Comparison of ENCODE assay signal across 2 cellular contexts in genomic region chr9:78994476-78994875, GRCh38.
TF ChIP-seq lines count a peak whose summit lies in the region.

No MANE protein-coding gene starts in this region.

TF ChIP-seq in SK-N-SH, 30 proteins besides CTCF, POLR2A, EP300 and RAD21 (continued from another document):
- no peak for TF ChIP-seq ZBTB33 (IDR thresholded peaks at IDR 0.05; ENCODE audit: borderline replicate concordance, low read depth)
- no peak for TF ChIP-seq USF2 (IDR thresholded peaks at IDR 0.05; ENCODE audit: borderline replicate concordance, low read depth, low read length)
- no peak for TF ChIP-seq SIN3A (IDR thresholded peaks at IDR 0.05; ENCODE audit: borderline replicate concordance, low read depth, low read length)
- TF ChIP-seq FOSL2 (IDR thresholded peaks at IDR 0.05; ENCODE audit: borderline replicate concordance, low read depth) = no peak
- TF ChIP-seq FOXM1 (IDR thresholded peaks at IDR 0.05; ENCODE audit: low read depth) = no peak
- TF ChIP-seq JUND (IDR thresholded peaks at IDR 0.05) = no peak
- no peak for TF ChIP-seq NRF1 (IDR thresholded peaks at IDR 0.05; ENCODE audit: low read depth, low read length)
- TF ChIP-seq MEF2A (IDR thresholded peaks at IDR 0.05; ENCODE audit: borderline replicate concordance, low read depth) = no peak
- no peak for TF ChIP-seq POLR2AphosphoS5 (IDR thresholded peaks at IDR 0.05; ENCODE audit: low read depth, low read length)
- TF ChIP-seq MXI1 (IDR thresholded peaks at IDR 0.05; ENCODE audit: low read depth, low read length) = no peak

TF ChIP-seq in SK-N-SH treated with all-trans-retinoic acid at 6 μM for 48 hours, 23 proteins besides CTCF, POLR2A, EP300 and RAD21 (continued from another document):
- TF ChIP-seq PPARA (CRISPR knock-in tag; IDR thresholded peaks at IDR 0.05; ENCODE audit: borderline replicate concordance) (no peak), ZNF565 (CRISPR knock-in tag; conservative IDR thresholded peaks at IDR 0.05; ENCODE audit: low read depth) (no peak), PATZ1 (CRISPR knock-in tag; IDR thresholded peaks at IDR 0.05; ENCODE audit: borderline replicate concordance) (no peak), ISL1 (CRISPR knock-in tag; IDR thresholded peaks at IDR 0.05) (no peak), ZNF8 (CRISPR knock-in tag; IDR thresholded peaks at IDR 0.05) (no peak), SNAI2 (CRISPR knock-in tag; IDR thresholded peaks at IDR 0.05) (no peak), RARB (CRISPR knock-in tag; IDR thresholded peaks at IDR 0.05) (no peak), ZFP3 (CRISPR knock-in tag; IDR thresholded peaks at IDR 0.05) (no peak), ARNTL (CRISPR knock-in tag; IDR thresholded peaks at IDR 0.05; ENCODE audit: borderline replicate concordance, low read depth) (no peak), ZFP30 (CRISPR knock-in tag; IDR thresholded peaks at IDR 0.05) (no peak), CREB5 (CRISPR knock-in tag; IDR thresholded peaks at IDR 0.05; ENCODE audit: low read depth) (no peak), ZNF70 (CRISPR knock-in tag; IDR thresholded peaks at IDR 0.05) (no peak), BACH2 (CRISPR knock-in tag; IDR thresholded peaks at IDR 0.05; ENCODE audit: borderline replicate concordance) (no peak), ZC3H10 (CRISPR knock-in tag; IDR thresholded peaks at IDR 0.05) (no peak), CSRNP3 (CRISPR knock-in tag; IDR thresholded peaks at IDR 0.05) (no peak)
TF ChIP-seq in SK-N-SH treated with all-trans-retinoic acid at 6 μM for 48 hours: peak in this region for 0.
